In genomic region chr2:61220768-61221167, GRCh38 we compare ENCODE assay signal across 16 cellular contexts. TPM values are rescaled to one million over a fixed set of nuclear protein-coding genes. Genes with fewer than 3 reads are reported as not detected.
DNase-seq lines count a peak whose midpoint lies in the region; ATAC-seq and TF ChIP-seq lines count a peak whose summit lies in the region.
"Had no signal": no experiment of that assay in that cellular context is flagged by ENCODE, and none has a peak within 500 bp of the region (broad histone marks: within the 10 kb centered on the region; RNA-seq: fewer than 3 reads in every experiment).

No MANE protein-coding gene starts in this region.

- no peaks in the 10 kb centered on the region for H3K79me2 ChIP-seq in GM23338 (replicated peaks; ENCODE audit: insufficient read depth)

- H3K4me3 Mint-ChIP-seq in GM23338 = no peak overlapping the region
- H3K4me3 Mint-ChIP-seq: activated T-cell treated with anti-CD3 and anti-CD28 coated beads, Interleukin-2, amount 50 U/mL, for 72 hours; CD4-positive, alpha-beta memory T cell; naive B cell had no signal

- TF ChIP-seq CTCF in GM23338 (conservative IDR thresholded peaks at IDR 0.05; ENCODE audit: low read depth in 2 of 2) (no peak), fibroblast of the aortic adventitia (IDR thresholded peaks at IDR 0.05; ENCODE audit: insufficient read depth, low read length) (no peak), ascending aorta (IDR thresholded peaks at IDR 0.05) (no peak)

- H4K20me1 ChIP-seq in GM23338 (replicated peaks; ENCODE audit: insufficient read depth) = no peaks in the 10 kb centered on the region; the same call in 1 of the 2 replicates

- H3K27me3 ChIP-seq in GM23338 (ENCODE audit: insufficient read depth) = no peaks in the 10 kb centered on the region
- H3K27me3 ChIP-seq in adipocyte (replicated peaks; ENCODE audit: control insufficient read depth, insufficient read depth, low read length) = no peaks in the 10 kb centered on the region
- H3K27me3 ChIP-seq in ascending aorta = no peaks in the 10 kb centered on the region
- H3K27me3 ChIP-seq: foreskin keratinocyte, thyroid gland had no signal

- H3K9me3 ChIP-seq in adipocyte (ENCODE audit: control insufficient read depth, low read length) (no peaks in the 10 kb centered on the region), ascending aorta (no peaks in the 10 kb centered on the region)
- H3K9me3 ChIP-seq: thyroid gland had no signal

- H3K36me3 ChIP-seq in GM23338 (ENCODE audit: insufficient read depth) (peaks cover 11% of the 10 kb centered on the region; the same call in 1 of the 2 replicates), adipocyte (ENCODE audit: control insufficient read depth, insufficient read depth, low read length, severe bottlenecking) (peaks cover 75% of the 10 kb centered on the region), ascending aorta (peaks cover 20 to 41% of the 10 kb centered on the region in 2 donors)

- H3K9ac ChIP-seq in adipocyte (ENCODE audit: low read length) = no peak overlapping the region

- H3F3A ChIP-seq in GM23338 (replicated peaks; ENCODE audit: low read depth) = no peaks in the 10 kb centered on the region

- H3K27ac Mint-ChIP-seq in GM23338 = 0 out of 2 replicates have a peak overlapping the region, but pooled peaks have one; percentile 2
- H3K27ac Mint-ChIP-seq: activated T-cell treated with anti-CD3 and anti-CD28 coated beads, Interleukin-2, amount 50 U/mL, for 72 hours; naive B cell had no signal

- no peaks in the 10 kb centered on the region for H3K27me3 Mint-ChIP-seq in GM23338 (ENCODE audit: insufficient read depth, low read depth, poor library complexity)
- H3K27me3 Mint-ChIP-seq: CD4-positive, alpha-beta memory T cell; naive B cell had no signal

- no peaks in the 10 kb centered on the region for H3K4me1 ChIP-seq in GM23338 (ENCODE audit: insufficient read depth)
- peaks cover 21% of the 10 kb centered on the region for H3K4me1 ChIP-seq in adipocyte (ENCODE audit: control insufficient read depth, insufficient read depth, low read length)
- H3K4me1 ChIP-seq in ascending aorta = no peaks in the 10 kb centered on the region

- no peak for ATAC-seq in GM23338
- ATAC-seq: activated T-cell treated with anti-CD3 and anti-CD28 coated beads, Interleukin-2, amount 50 U/mL, for 72 hours; foreskin keratinocyte had no signal

- H2AFZ ChIP-seq in GM23338 = no peak overlapping the region

- no peak overlapping the region for H3K4me2 ChIP-seq in GM23338

- peaks cover 42% of the 10 kb centered on the region for H3K36me3 Mint-ChIP-seq in GM23338 (ENCODE audit: low read depth)

- peaks cover 3% of the 10 kb centered on the region; the same call in 2 of the 3 replicates for H3K4me1 Mint-ChIP-seq in GM23338
- H3K4me1 Mint-ChIP-seq: naive B cell had no signal

- H3K9me2 ChIP-seq in GM23338 (ENCODE audit: insufficient read depth) = no peaks in the 10 kb centered on the region

- H3K27ac ChIP-seq in GM23338 (ENCODE audit: low read depth) (0 out of 2 replicates have a peak overlapping the region, but pooled peaks have one; percentile 29), ascending aorta (no peak overlapping the region)
- H3K27ac ChIP-seq: foreskin keratinocyte had no signal

- DNase-seq in GM23338 (ENCODE audit: low spot score) = peak; percentile 7
- peak; percentile 75 for DNase-seq in adipocyte (ENCODE audit: low read depth)
- peak; percentile 24 for DNase-seq in fibroblast of the aortic adventitia (ENCODE audit: low read depth)
- DNase-seq in smooth muscle cell of the brain vasculature (ENCODE audit: low read depth, low spot score) = peak; percentile 4
- no peak for DNase-seq in ascending aorta (ENCODE audit: low spot score in 2 of 2)
- DNase-seq in NCI-H510A (lab: John Stamatoyannopoulos, UW) = no peak
- DNase-seq in globus pallidus (ENCODE audit: low spot score) = no peak
- DNase-seq: activated T-cell treated with anti-CD3 and anti-CD28 coated beads, Interleukin-2, amount 50 U/mL, for 72 hours; CD4-positive, alpha-beta memory T cell; foreskin keratinocyte; H7; naive B cell; NCI-H2081 treated with DMSO at 0.1 percent for 48 hours; NCI-H774; stimulated activated CD4-positive, alpha-beta T cell treated with anti-CD3 and anti-CD28 coated beads, Interleukin-2, amount 100 ng/mL, for 24 hours had no signal

- H3K9me3 Mint-ChIP-seq in GM23338 = no peaks in the 10 kb centered on the region
- H3K9me3 Mint-ChIP-seq: activated T-cell treated with anti-CD3 and anti-CD28 coated beads, Interleukin-2, amount 50 U/mL, for 72 hours; CD4-positive, alpha-beta memory T cell; naive B cell had no signal

- H3K4me3 ChIP-seq in GM23338 (no peak overlapping the region), adipocyte (ENCODE audit: low read length) (no peak overlapping the region), fibroblast of the aortic adventitia (ENCODE audit: low read depth, low read length) (no peak overlapping the region), ascending aorta (no peak overlapping the region)
- H3K4me3 ChIP-seq: thyroid gland had no signal

- intact Hi-C loops in ascending aorta (cut with DNase I) = no loop called here

TF ChIP-seq in GM23338, 12 proteins besides CTCF, POLR2A, EP300 and RAD21:
- TF ChIP-seq CREB1 (CRISPR knock-in tag; IDR thresholded peaks at IDR 0.05; ENCODE audit: low read depth) = no peak
- TF ChIP-seq ZNF114 (CRISPR knock-in tag; IDR thresholded peaks at IDR 0.05) = no peak
- TF ChIP-seq, protein P1, sequence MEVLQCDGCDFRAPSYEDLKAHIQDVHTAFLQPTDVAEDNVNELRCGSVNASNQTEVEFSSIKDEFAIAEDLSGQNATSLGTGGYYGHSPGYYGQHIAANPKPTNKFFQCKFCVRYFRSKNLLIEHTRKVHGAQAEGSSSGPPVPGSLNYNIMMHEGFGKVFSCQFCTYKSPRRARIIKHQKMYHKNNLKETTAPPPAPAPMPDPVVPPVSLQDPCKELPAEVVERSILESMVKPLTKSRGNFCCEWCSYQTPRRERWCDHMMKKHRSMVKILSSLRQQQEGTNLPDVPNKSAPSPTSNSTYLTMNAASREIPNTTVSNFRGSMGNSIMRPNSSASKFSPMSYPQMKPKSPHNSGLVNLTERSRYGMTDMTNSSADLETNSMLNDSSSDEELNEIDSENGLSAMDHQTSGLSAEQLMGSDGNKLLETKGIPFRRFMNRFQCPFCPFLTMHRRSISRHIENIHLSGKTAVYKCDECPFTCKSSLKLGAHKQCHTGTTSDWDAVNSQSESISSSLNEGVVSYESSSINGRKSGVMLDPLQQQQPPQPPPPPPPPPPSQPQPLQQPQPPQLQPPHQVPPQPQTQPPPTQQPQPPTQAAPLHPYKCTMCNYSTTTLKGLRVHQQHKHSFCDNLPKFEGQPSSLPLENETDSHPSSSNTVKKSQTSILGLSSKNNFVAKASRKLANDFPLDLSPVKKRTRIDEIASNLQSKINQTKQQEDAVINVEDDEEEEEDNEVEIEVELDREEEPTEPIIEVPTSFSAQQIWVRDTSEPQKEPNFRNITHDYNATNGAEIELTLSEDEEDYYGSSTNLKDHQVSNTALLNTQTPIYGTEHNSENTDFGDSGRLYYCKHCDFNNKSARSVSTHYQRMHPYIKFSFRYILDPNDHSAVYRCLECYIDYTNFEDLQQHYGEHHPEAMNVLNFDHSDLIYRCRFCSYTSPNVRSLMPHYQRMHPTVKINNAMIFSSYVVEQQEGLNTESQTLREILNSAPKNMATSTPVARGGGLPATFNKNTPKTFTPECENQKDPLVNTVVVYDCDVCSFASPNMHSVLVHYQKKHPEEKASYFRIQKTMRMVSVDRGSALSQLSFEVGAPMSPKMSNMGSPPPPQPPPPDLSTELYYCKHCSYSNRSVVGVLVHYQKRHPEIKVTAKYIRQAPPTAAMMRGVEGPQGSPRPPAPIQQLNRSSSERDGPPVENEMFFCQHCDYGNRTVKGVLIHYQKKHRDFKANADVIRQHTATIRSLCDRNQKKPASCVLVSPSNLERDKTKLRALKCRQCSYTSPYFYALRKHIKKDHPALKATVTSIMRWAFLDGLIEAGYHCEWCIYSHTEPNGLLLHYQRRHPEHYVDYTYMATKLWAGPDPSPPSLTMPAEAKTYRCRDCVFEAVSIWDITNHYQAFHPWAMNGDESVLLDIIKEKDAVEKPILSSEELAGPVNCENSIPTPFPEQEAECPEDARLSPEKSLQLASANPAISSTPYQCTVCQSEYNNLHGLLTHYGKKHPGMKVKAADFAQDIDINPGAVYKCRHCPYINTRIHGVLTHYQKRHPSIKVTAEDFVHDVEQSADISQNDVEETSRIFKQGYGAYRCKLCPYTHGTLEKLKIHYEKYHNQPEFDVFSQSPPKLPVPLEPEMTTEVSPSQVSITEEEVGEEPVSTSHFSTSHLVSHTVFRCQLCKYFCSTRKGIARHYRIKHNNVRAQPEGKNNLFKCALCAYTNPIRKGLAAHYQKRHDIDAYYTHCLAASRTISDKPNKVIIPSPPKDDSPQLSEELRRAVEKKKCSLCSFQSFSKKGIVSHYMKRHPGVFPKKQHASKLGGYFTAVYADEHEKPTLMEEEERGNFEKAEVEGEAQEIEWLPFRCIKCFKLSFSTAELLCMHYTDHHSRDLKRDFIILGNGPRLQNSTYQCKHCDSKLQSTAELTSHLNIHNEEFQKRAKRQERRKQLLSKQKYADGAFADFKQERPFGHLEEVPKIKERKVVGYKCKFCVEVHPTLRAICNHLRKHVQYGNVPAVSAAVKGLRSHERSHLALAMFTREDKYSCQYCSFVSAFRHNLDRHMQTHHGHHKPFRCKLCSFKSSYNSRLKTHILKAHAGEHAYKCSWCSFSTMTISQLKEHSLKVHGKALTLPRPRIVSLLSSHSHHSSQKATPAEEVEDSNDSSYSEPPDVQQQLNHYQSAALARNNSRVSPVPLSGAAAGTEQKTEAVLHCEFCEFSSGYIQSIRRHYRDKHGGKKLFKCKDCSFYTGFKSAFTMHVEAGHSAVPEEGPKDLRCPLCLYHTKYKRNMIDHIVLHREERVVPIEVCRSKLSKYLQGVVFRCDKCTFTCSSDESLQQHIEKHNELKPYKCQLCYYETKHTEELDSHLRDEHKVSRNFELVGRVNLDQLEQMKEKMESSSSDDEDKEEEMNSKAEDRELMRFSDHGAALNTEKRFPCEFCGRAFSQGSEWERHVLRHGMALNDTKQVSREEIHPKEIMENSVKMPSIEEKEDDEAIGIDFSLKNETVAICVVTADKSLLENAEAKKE (CRISPR knock-in tag; IDR thresholded peaks at IDR 0.05) = no peak
- no peak for TF ChIP-seq STAT1 (IDR thresholded peaks at IDR 0.05; ENCODE audit: unreplicated experiment)

RNA-seq across cellular contexts. Expression of gene C2orf74, which starts 58.8 kb away (rescaled TPM):
- total RNA-seq in GM23338 (2014; rRNA removed; shearing (Covaris generic)) = 4.3 and 5.7 TPM in 2 replicates
- 18.2 and 21.5 TPM in 2 replicates for polyA plus RNA-seq in GM23338 (2016; fragmentation: Nextera tagmentation; extraction: Ambion mirVana)
- total RNA-seq in fibroblast of the aortic adventitia (ENCODE audit: low replicate concordance) = 8.0 and 19.0 TPM in 2 replicates
- total RNA-seq in ascending aorta = 7.2 TPM

Comparison
In these comparisons a context has a peak if more than half of its experiments do, and no peak if none do; other contexts are left out.
1. DNase-seq: peak in GM23338 (single experiment), adipocyte (single experiment), fibroblast of the aortic adventitia (single experiment) and smooth muscle cell of the brain vasculature (single experiment); none in ascending aorta (0 of 2), NCI-H510A (single experiment) and globus pallidus (single experiment).